In genomic region chr11:68002575-68002942, GRCh38 we compare ENCODE assay signal across 10 cellular contexts. TPM values are rescaled to one million over a fixed set of nuclear protein-coding genes. Genes with fewer than 3 reads are reported as not detected.
DNase-seq lines count a peak whose midpoint lies in the region; ATAC-seq, FAIRE-seq and TF ChIP-seq lines count a peak whose summit lies in the region.
"Had no signal": no experiment of that assay in that cellular context is flagged by ENCODE, and none has a peak within 500 bp of the region (broad histone marks: within the 10 kb centered on the region; RNA-seq: fewer than 3 reads in every experiment).

No MANE protein-coding gene starts in this region.

- H3K27me3 ChIP-seq in K562 (ENCODE audit: control insufficient read depth in 2 of 2, insufficient read depth in 2 of 2, low read length in 2 of 2) (no peaks in the 10 kb centered on the region), rectal smooth muscle tissue (ENCODE audit: control insufficient read depth, insufficient read depth, low read length) (no peaks in the 10 kb centered on the region)

- intact Hi-C loops in K562 (cut with micrococcal nuclease): no loop called here

- H4K20me1 ChIP-seq in K562 (replicated peaks; ENCODE audit: control insufficient read depth, insufficient read depth, low read length): no peaks in the 10 kb centered on the region

- no peak overlapping the region for H2AFZ ChIP-seq in K562 (ENCODE audit: low read depth, low read length)

- no peak for TF ChIP-seq RAD21 in K562 (CRISPR knock-in tag; conservative IDR thresholded peaks at IDR 0.05 in 1 of 2, IDR thresholded peaks at IDR 0.05 in 1 of 2)

- H3K36me3 Mint-ChIP-seq in T-helper 1 cell treated with Interleukin-12 subunit alpha and Interleukin-12 subunit beta and Interleukin-4 antibody, amounts not matched to agents 30 μg/mL and 1 μg/mL, for 36 hours (ENCODE audit: low read depth): peaks cover 2% of the 10 kb centered on the region

- POLR2A ChIA-PET in K562 (lab: Yijun Ruan, JAX): interaction anchor here (0.6 to 1.2 kb wide), 4 partner anchors 20 to 188 kb away, joined by 3 to 4 read pairs (median 4); no protein-coding TSS in a partner anchor

- FAIRE-seq in K562 (lab: Jason Lieb, UNC): no peak
- FAIRE-seq: A204.1 had no signal

- no TSS peak for BruUV-seq in K562 (replicated peaks; lab: Mats Ljungman, UMichigan)

- no peaks in the 10 kb centered on the region for H3K9me3 ChIP-seq in K562 (replicated peaks; ENCODE audit: control insufficient read depth, insufficient read depth, low read depth, low read length)

- ATAC-seq in HG03342 (IDR thresholded peaks at IDR 0.05; ENCODE audit: unreplicated experiment): peak; percentile 20
- ATAC-seq in K562: no peak

- no peaks in the 10 kb centered on the region for H3K79me2 ChIP-seq in K562 (ENCODE audit: control insufficient read depth, insufficient read depth, low read length)

- DNase-seq in T-helper 1 cell (no peak), K562 (ENCODE audit: extremely low read depth in 1 of 4, low spot score in 3 of 4) (no peak), NCI-H1436 treated with DMSO at 0.1 percent for 48 hours (lab: John Stamatoyannopoulos, UW) (no peak), hypothalamus (lab: John Stamatoyannopoulos, UW) (no peak), NCI-H82 (lab: John Stamatoyannopoulos, UW) (no peak)

- 69% methylated on average over 8 of the region's 9 CpGs for WGBS in K562 (ENCODE audit: insufficient coverage, low coverage, missing lambda C conversion rate)

- 0 out of 3 replicates have a peak, but pooled peaks cover 2% of the 10 kb centered on the region for H3K36me3 ChIP-seq in K562 (ENCODE audit: control insufficient read depth, insufficient read depth, low read length)
- H3K36me3 ChIP-seq in rectal smooth muscle tissue (ENCODE audit: control insufficient read depth, insufficient read depth, low read length): no peaks in the 10 kb centered on the region

- H3K4me3 ChIP-seq in K562 (no peak overlapping the region), rectal smooth muscle tissue (ENCODE audit: low read length) (peak overlapping the region; percentile 16)

- in situ Hi-C loops in K562 (cut with MboI): no loop called here

- H3K4me1 ChIP-seq in K562 (replicated peaks in 1 of 2; ENCODE audit: control insufficient read depth in 2 of 2, insufficient read depth in 2 of 2, low read length in 2 of 2) (peaks cover 9 to 47% of the 10 kb centered on the region in 2 experiments), rectal smooth muscle tissue (ENCODE audit: control insufficient read depth, insufficient read depth, low read length) (no peaks in the 10 kb centered on the region)

- no peak overlapping the region for H3K27ac Mint-ChIP-seq in T-helper 1 cell treated with Interleukin-12 subunit alpha and Interleukin-12 subunit beta and Interleukin-4 antibody, amounts not matched to agents 30 μg/mL and 1 μg/mL, for 36 hours

- no peaks in the 10 kb centered on the region for H3K9me1 ChIP-seq in K562 (ENCODE audit: control insufficient read depth, insufficient read depth, low read length)

- H3K4me3 Mint-ChIP-seq in T-helper 1 cell treated with Interleukin-12 subunit alpha and Interleukin-12 subunit beta and Interleukin-4 antibody, amounts not matched to agents 30 μg/mL and 1 μg/mL, for 36 hours: peak overlapping the region; percentile 82

- H3K27ac ChIP-seq in K562 (ENCODE audit: extremely low read depth, low read depth, low read length): no peak overlapping the region
- H3K27ac ChIP-seq in rectal smooth muscle tissue (ENCODE audit: low read depth, low read length): no peak overlapping the region

- no peak for TF ChIP-seq CTCF in K562 (IDR thresholded peaks at IDR 0.05 in 2 of 3, conservative IDR thresholded peaks at IDR 0.05 in 1 of 3; ENCODE audit: insufficient read depth in 2 of 3, low read depth in 1 of 3, low read length in 3 of 3)

- no peak for TF ChIP-seq EP300 in K562 (IDR thresholded peaks at IDR 0.05; ENCODE audit: low read length)

- peaks cover 21% of the 10 kb centered on the region for H3K4me1 Mint-ChIP-seq in T-helper 1 cell treated with Interleukin-12 subunit alpha and Interleukin-12 subunit beta and Interleukin-4 antibody, amounts not matched to agents 30 μg/mL and 1 μg/mL, for 36 hours (ENCODE audit: low read depth)

- CTCF ChIA-PET in K562 (lab: Yijun Ruan, JAX; ENCODE audit: low intra/inter-chr PET ratio): no interaction called here

- 0 out of 2 replicates have a peak overlapping the region, but pooled peaks have one; percentile 1 for H3K4me2 ChIP-seq in K562 (ENCODE audit: insufficient read depth, low read length)

- no peaks in the 10 kb centered on the region for H3K27me3 Mint-ChIP-seq in T-helper 1 cell treated with Interleukin-12 subunit alpha and Interleukin-12 subunit beta and Interleukin-4 antibody, amounts not matched to agents 30 μg/mL and 1 μg/mL, for 36 hours (ENCODE audit: low read depth)

- TF ChIP-seq POLR2A in K562 (conservative IDR thresholded peaks at IDR 0.05): no peak

- H3K9ac ChIP-seq in K562 (ENCODE audit: insufficient read depth in 1 of 2, low read depth in 2 of 2, low read length in 2 of 2) (peak overlapping the region in 1 of 2 experiments; percentile 93; a peak in 1 of 4 replicates), rectal smooth muscle tissue (ENCODE audit: low read length) (no peak overlapping the region)

- H3K9me3 Mint-ChIP-seq in T-helper 1 cell treated with Interleukin-12 subunit alpha and Interleukin-12 subunit beta and Interleukin-4 antibody, amounts not matched to agents 30 μg/mL and 1 μg/mL, for 36 hours: no peaks in the 10 kb centered on the region

RNA-seq across cellular contexts. Expression of gene UNC93B1, which starts 1.3 kb away (rescaled TPM):
- total RNA-seq in K562 (2011; cell fraction: chromatin; rRNA removed; ENCODE audit: low replicate concordance): 14.0 and 42.4 TPM in 2 replicates
- 38.0 and 40.8 TPM in 2 replicates for total RNA-seq in K562 (2011; cell fraction: nucleolus; rRNA removed)
- 17.3 and 24.9 TPM in 2 replicates for total RNA-seq in K562 (2011; cell fraction: nucleoplasm; rRNA removed)
- 10.1 and 12.2 TPM in 2 replicates for total RNA-seq in K562 (2014; rRNA removed)
- 3.7 and 4.3 TPM in 2 replicates for total RNA-seq in K562 (2014; rRNA removed; fragmentation: Illumina TruSeq; extraction: Trizol)
- total RNA-seq in K562 (2015; rRNA removed; fragmentation: Illumina TruSeq; extraction: Trizol): 2.3 and 3.3 TPM in 2 replicates
- 13.6 and 14.1 TPM in 2 replicates for total RNA-seq in K562 (2021)
- polyA plus RNA-seq in K562 (2011; rRNA removed): 8.6 and 10.0 TPM in 2 replicates
- 11.3 and 17.7 TPM in 2 replicates for polyA plus RNA-seq in K562 (2011; cell fraction: cytosol; rRNA removed)
- polyA plus RNA-seq in K562 (2011; cell fraction: nucleus; rRNA removed): 30.9 and 40.1 TPM in 2 replicates
- polyA plus RNA-seq in K562 (2012): 6.5 and 9.5 TPM in 2 replicates
- 5.1 and 6.5 TPM in 2 replicates for polyA plus RNA-seq in K562 (2014; fragmentation: Illumina TruSeq; extraction: Trizol)
- under 1 TPM; 0.10 to 0.17 TPM for polyA plus RNA-seq in K562 (2014; fragmentation: Nextera tagmentation; extraction: Ambion mirVana)
- polyA plus RNA-seq in K562 (2014; rRNA removed): 7.3 and 11.6 TPM in 2 replicates
- polyA minus RNA-seq in K562 (2011; rRNA and poly(A)+ RNA removed): 5.2 and 8.3 TPM in 2 replicates
- 9.3 and 11.6 TPM in 2 replicates for polyA minus RNA-seq in K562 (2011; cell fraction: cytosol; rRNA and poly(A)+ RNA removed)
- 12.3 and 12.5 TPM in 2 replicates for polyA minus RNA-seq in K562 (2011; cell fraction: nucleus; rRNA and poly(A)+ RNA removed)

RNA-seq across cellular contexts. Expression of gene ALDH3B1, which starts 7.6 kb away (rescaled TPM):
- total RNA-seq in K562 (2011; cell fraction: chromatin; rRNA removed; ENCODE audit: low replicate concordance): 0.14 and 0.70 TPM in 2 replicates
- total RNA-seq in K562 (2011; cell fraction: nucleolus; rRNA removed): 0.13 and 0.17 TPM in 2 replicates
- 0.07 and 0.15 TPM in 2 replicates for total RNA-seq in K562 (2011; cell fraction: nucleoplasm; rRNA removed)
- 0.37 TPM in 1 of 2 replicates, not detected in the other for total RNA-seq in K562 (2014; rRNA removed)
- total RNA-seq in K562 (2014; rRNA removed; fragmentation: Illumina TruSeq; extraction: Trizol): 0.04 TPM in 1 of 2 replicates, not detected in the other
- 0.07 and 0.08 TPM in 2 replicates for total RNA-seq in K562 (2015; rRNA removed; fragmentation: Illumina TruSeq; extraction: Trizol)
- 0.13 and 0.35 TPM in 2 replicates for total RNA-seq in K562 (2021)
- 0.10 and 0.19 TPM in 2 replicates for polyA plus RNA-seq in K562 (2011; rRNA removed)
- 0.18 and 0.36 TPM in 2 replicates for polyA plus RNA-seq in K562 (2011; cell fraction: cytosol; rRNA removed)
- polyA plus RNA-seq in K562 (2011; cell fraction: nucleus; rRNA removed): 0.21 and 0.30 TPM in 2 replicates
- 0.42 and 1.4 TPM in 2 replicates for polyA plus RNA-seq in K562 (2012)
- 0.06 and 0.15 TPM in 2 replicates for polyA plus RNA-seq in K562 (2014; fragmentation: Illumina TruSeq; extraction: Trizol)
- polyA plus RNA-seq in K562 (2014; fragmentation: Nextera tagmentation; extraction: Ambion mirVana): under 1 TPM in 1 of 2 experiments, not detected in 1; 0.01 TPM
- polyA plus RNA-seq in K562 (2014; rRNA removed): 0.21 and 0.43 TPM in 2 replicates
- 0.03 TPM in 1 of 2 replicates, not detected in the other for polyA minus RNA-seq in K562 (2011; rRNA and poly(A)+ RNA removed)
- 1.5 TPM in 1 of 2 replicates, not detected in the other for polyA minus RNA-seq in K562 (2011; cell fraction: cytosol; rRNA and poly(A)+ RNA removed)
- 0.11 and 0.54 TPM in 2 replicates for polyA minus RNA-seq in K562 (2011; cell fraction: nucleus; rRNA and poly(A)+ RNA removed)
- total RNA-seq: T-helper 2 cell treated with Interferon-gamma antibody and Interleukin-4, amounts not matched to agents 100 ng/mL and 5 ng/mL, for 36 hours had no signal

RNA-seq across cellular contexts. Expression of gene NDUFS8, which starts 27.9 kb away (rescaled TPM):
- 41.2 and 158 TPM in 2 replicates for total RNA-seq in K562 (2011; cell fraction: chromatin; rRNA removed; ENCODE audit: low replicate concordance)
- 168 and 170 TPM in 2 replicates for total RNA-seq in K562 (2011; cell fraction: nucleolus; rRNA removed)
- total RNA-seq in K562 (2011; cell fraction: nucleoplasm; rRNA removed): 99.4 and 102 TPM in 2 replicates
- total RNA-seq in K562 (2014; rRNA removed): 351 and 419 TPM in 2 replicates
- 60.0 and 91.3 TPM in 2 replicates for total RNA-seq in K562 (2014; rRNA removed; fragmentation: Illumina TruSeq; extraction: Trizol)
- 146 and 150 TPM in 2 replicates for total RNA-seq in K562 (2015; rRNA removed; fragmentation: Illumina TruSeq; extraction: Trizol)
- 271 and 294 TPM in 2 replicates for total RNA-seq in K562 (2021)
- polyA plus RNA-seq in K562 (2011; rRNA removed): 67.2 and 68.7 TPM in 2 replicates
- 181 and 505 TPM in 2 replicates for polyA plus RNA-seq in K562 (2011; cell fraction: cytosol; rRNA removed)
- 116 and 178 TPM in 2 replicates for polyA plus RNA-seq in K562 (2011; cell fraction: nucleus; rRNA removed)
- 247 and 317 TPM in 2 replicates for polyA plus RNA-seq in K562 (2012)
- polyA plus RNA-seq in K562 (2014; fragmentation: Illumina TruSeq; extraction: Trizol): 101 and 156 TPM in 2 replicates
- 10 to 100 TPM; 36.5 to 65.1 TPM for polyA plus RNA-seq in K562 (2014; fragmentation: Nextera tagmentation; extraction: Ambion mirVana)
- 241 and 257 TPM in 2 replicates for polyA plus RNA-seq in K562 (2014; rRNA removed)
- 28.2 and 47.3 TPM in 2 replicates for polyA minus RNA-seq in K562 (2011; rRNA and poly(A)+ RNA removed)
- polyA minus RNA-seq in K562 (2011; cell fraction: cytosol; rRNA and poly(A)+ RNA removed): 128 and 135 TPM in 2 replicates
- 55.5 and 65.1 TPM in 2 replicates for polyA minus RNA-seq in K562 (2011; cell fraction: nucleus; rRNA and poly(A)+ RNA removed)

RNA-seq across cellular contexts. Expression of gene TCIRG1, which starts 36.3 kb away (rescaled TPM):
- total RNA-seq in K562 (2011; cell fraction: chromatin; rRNA removed; ENCODE audit: low replicate concordance): 106 and 531 TPM in 2 replicates
- 492 and 517 TPM in 2 replicates for total RNA-seq in K562 (2011; cell fraction: nucleolus; rRNA removed)
- 190 and 232 TPM in 2 replicates for total RNA-seq in K562 (2011; cell fraction: nucleoplasm; rRNA removed)
- total RNA-seq in K562 (2014; rRNA removed): 78.0 and 82.8 TPM in 2 replicates
- total RNA-seq in K562 (2014; rRNA removed; fragmentation: Illumina TruSeq; extraction: Trizol): 2.5 and 5.5 TPM in 2 replicates
- 24.4 and 28.7 TPM in 2 replicates for total RNA-seq in K562 (2015; rRNA removed; fragmentation: Illumina TruSeq; extraction: Trizol)
- total RNA-seq in K562 (2021): 96.4 and 108 TPM in 2 replicates
- polyA plus RNA-seq in K562 (2011; rRNA removed): 31.1 and 72.7 TPM in 2 replicates
- polyA plus RNA-seq in K562 (2011; cell fraction: cytosol; rRNA removed): 56.1 and 92.6 TPM in 2 replicates
- 923 and 1,215 TPM in 2 replicates for polyA plus RNA-seq in K562 (2011; cell fraction: nucleus; rRNA removed)
- polyA plus RNA-seq in K562 (2012): 55.4 and 115 TPM in 2 replicates
- 13.1 and 33.3 TPM in 2 replicates for polyA plus RNA-seq in K562 (2014; fragmentation: Illumina TruSeq; extraction: Trizol)
- 1 to 10 TPM in 1 of 2 experiments, under 1 TPM in 1; 0.49 to 1.9 TPM for polyA plus RNA-seq in K562 (2014; fragmentation: Nextera tagmentation; extraction: Ambion mirVana)
- polyA plus RNA-seq in K562 (2014; rRNA removed): 113 and 143 TPM in 2 replicates
- 9.7 and 11.0 TPM in 2 replicates for polyA minus RNA-seq in K562 (2011; rRNA and poly(A)+ RNA removed)
- 28.2 and 33.0 TPM in 2 replicates for polyA minus RNA-seq in K562 (2011; cell fraction: cytosol; rRNA and poly(A)+ RNA removed)
- polyA minus RNA-seq in K562 (2011; cell fraction: nucleus; rRNA and poly(A)+ RNA removed): 139 and 154 TPM in 2 replicates
